In genomic region chr2:27730249-27730648, GRCh38 we compare ENCODE assay signal across 27 cellular contexts. TPM values are rescaled to one million over a fixed set of nuclear protein-coding genes. Genes with fewer than 3 reads are reported as not detected.
DNase-seq lines count a peak whose midpoint lies in the region; ATAC-seq and TF ChIP-seq lines count a peak whose summit lies in the region.
"Had no signal": no experiment of that assay in that cellular context is flagged by ENCODE, and none has a peak within 500 bp of the region (broad histone marks: within the 10 kb centered on the region; RNA-seq: fewer than 3 reads in every experiment).

No MANE protein-coding gene starts in this region.

- TF ChIP-seq CTCF in upper lobe of left lung (IDR thresholded peaks at IDR 0.05), result no peak

- H3K27me3 ChIP-seq in upper lobe of left lung, result no peaks in the 10 kb centered on the region
- H3K27me3 ChIP-seq: tibial nerve had no signal

- H3K4me3 ChIP-seq in upper lobe of left lung, result no peak overlapping the region
- H3K4me3 ChIP-seq: prostate gland, skin epidermis, tibial nerve had no signal

- DNase-seq in activated CD8-positive, alpha-beta memory T cell treated with anti-CD3 and anti-CD28 coated beads for 24 hours, result peak; percentile 50
- no peak for DNase-seq in activated CD8-positive, alpha-beta memory T cell treated with anti-CD3 and anti-CD28 coated beads, Interleukin-2, amount 50 U/mL, for 4 hours
- DNase-seq in left ventricle myocardium superior, result no peak
- peak; percentile 75 for DNase-seq in mesenteric fat pad (ENCODE audit: low spot score)
- DNase-seq in upper lobe of left lung, result no peak
- no peak for DNase-seq in NCI-H128 (lab: John Stamatoyannopoulos, UW; ENCODE audit: unreplicated experiment)
- DNase-seq in central memory CD4-positive, alpha-beta T cell, result no peak
- DNase-seq: activated CD4-positive, CD25-positive, alpha-beta regulatory T cell treated with anti-CD3 and anti-CD28 coated beads, Interleukin-2, amount 50 U/mL, for 72 hours; aorta; cerebellar nuclear complex; DMS79; effector memory CD4-positive, alpha-beta T cell; HFFc6; left cardiac atrium; NCI-H1105; NCI-H2029 treated with DMSO at 0.1 percent for 48 hours; NCI-H82; PC-3; SIG-M5; stimulated activated CD4-positive, alpha-beta T cell treated with anti-CD3 and anti-CD28 coated beads, Interleukin-2, amount 100 ng/mL, for 48 hours; stimulated activated naive CD4-positive, alpha-beta T cell; T-cell had no signal

- no peaks in the 10 kb centered on the region for H3K9me3 ChIP-seq in upper lobe of left lung
- H3K9me3 ChIP-seq: prostate gland, tibial nerve had no signal

- ATAC-seq in left ventricle myocardium superior, result peak; percentile 60
- no peak for ATAC-seq in upper lobe of left lung (ENCODE audit: low FRiP score in 2 of 2)
- ATAC-seq in HG03460 (IDR thresholded peaks at IDR 0.05; ENCODE audit: unreplicated experiment), result no peak
- ATAC-seq: PC-3, T-cell had no signal

- WGBS in upper lobe of left lung, 2 donors, result 51 to 90% methylated on average over 2 to 3 of the region's 3 CpGs

- no peak for TF ChIP-seq POLR2A in upper lobe of left lung (IDR thresholded peaks at IDR 0.05)

- H3K4me1 ChIP-seq in upper lobe of left lung, result peaks cover 17 to 34% (median 32%) of the 10 kb centered on the region in 4 donors
- H3K4me1 ChIP-seq: prostate gland had no signal

- intact Hi-C loops in left ventricle myocardium superior (cut with micrococcal nuclease), result no loop called here

- H3K27ac ChIP-seq in upper lobe of left lung, result peak overlapping the region; percentile 69 to 82 (median 76)
- H3K27ac ChIP-seq: 22Rv1, prostate gland had no signal

- TF ChIP-seq EP300 in upper lobe of left lung (IDR thresholded peaks at IDR 0.05), result peak in 3 of 4 donors; percentile 63 to 68 (median 65)

- H3K36me3 ChIP-seq in upper lobe of left lung, result no peaks in the 10 kb centered on the region
- H3K36me3 ChIP-seq: prostate gland, tibial nerve had no signal

RNA-seq across cellular contexts. Expression of gene MRPL33, which starts 41.3 kb away (rescaled TPM):
- total RNA-seq in left ventricle myocardium superior, result 367 TPM
- total RNA-seq in mesenteric fat pad, result 71.1 TPM
- 100 to 1,000 TPM in 2 of 6 donors, 10 to 100 TPM in 4; 54.5 to 122 (median 72.4) TPM for total RNA-seq in upper lobe of left lung

Comparison
In these comparisons a context has a peak if more than half of its experiments do, and no peak if none do; other contexts are left out.
1. DNase-seq: peak in activated CD8-positive, alpha-beta memory T cell treated with anti-CD3 and anti-CD28 coated beads for 24 hours (single experiment) and mesenteric fat pad (single experiment); none in activated CD8-positive, alpha-beta memory T cell treated with anti-CD3 and anti-CD28 coated beads, Interleukin-2, amount 50 U/mL, for 4 hours (single experiment), left ventricle myocardium superior (single experiment), upper lobe of left lung (0 of 2), NCI-H128 (single experiment) and central memory CD4-positive, alpha-beta T cell (single experiment).